26 cellular contexts compared by ENCODE assay signal in the genomic region with DNA sequence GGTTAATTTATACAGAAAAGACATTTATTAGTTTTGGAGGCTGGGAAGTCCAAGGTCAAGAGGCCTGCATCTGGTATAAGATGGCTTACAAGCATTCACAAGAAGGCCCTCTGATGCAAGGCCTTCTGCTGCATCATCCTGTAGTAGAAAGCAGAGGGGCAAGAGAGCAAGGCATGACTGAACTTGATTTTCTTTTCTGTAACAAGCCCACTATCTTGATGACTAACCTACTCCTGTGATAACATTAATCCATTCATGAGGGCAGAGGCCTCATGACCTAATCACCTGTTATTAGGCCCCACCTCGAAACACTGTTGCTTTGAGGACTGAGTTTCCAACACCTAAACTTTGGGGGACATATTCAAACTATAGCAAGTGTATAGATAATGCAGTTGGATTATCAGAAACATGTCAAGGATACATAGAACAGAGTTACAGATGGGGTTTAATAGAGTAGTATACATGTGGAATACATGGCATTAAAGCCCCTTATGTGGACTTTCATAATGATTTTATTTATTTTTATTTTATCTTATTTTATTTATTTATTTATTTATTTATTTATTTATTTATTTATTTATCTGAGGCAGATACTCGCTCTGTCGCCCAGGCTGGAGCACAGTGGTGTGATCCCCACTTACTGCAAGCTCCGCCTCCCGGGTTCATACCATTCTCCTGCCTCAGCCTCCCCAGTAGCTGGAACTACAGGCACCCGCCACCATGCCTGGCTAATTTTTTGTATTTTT.
DNase-seq lines count a peak whose midpoint lies in the region; ATAC-seq, FAIRE-seq and TF ChIP-seq lines count a peak whose summit lies in the region.
"Had no signal": no experiment of that assay in that cellular context is flagged by ENCODE, and none has a peak within 500 bp of the region (broad histone marks: within the 10 kb centered on the region; RNA-seq: fewer than 3 reads in every experiment).

No MANE protein-coding gene starts in this region.

- intact Hi-C loops in activated CD8-positive, alpha-beta T cell treated with anti-CD3 and anti-CD28 coated beads for 36 hours (cut with micrococcal nuclease): no loop called here
- intact Hi-C loops in right cardiac atrium (cut with DNase I): no loop called here

- H3K4me1 ChIP-seq in astrocyte (ENCODE audit: insufficient read depth, low read length) (no peaks in the 10 kb centered on the region), right cardiac atrium (ENCODE audit: control insufficient read depth, insufficient read depth, low read length) (peaks cover 3% of the 10 kb centered on the region)
- H3K4me1 ChIP-seq: BE2C had no signal

- H4K20me1 ChIP-seq in astrocyte (ENCODE audit: insufficient read depth, low read length): peaks cover 25% of the 10 kb centered on the region

- POLR2A ChIA-PET in activated CD8-positive, alpha-beta T cell treated with anti-CD3 and anti-CD28 coated beads for 36 hours (lab: Charles Lee): interaction anchor here (0.6 kb wide), 1 partner anchor 127 kb away, joined by 3 read pairs; no protein-coding TSS in a partner anchor
- POLR2A ChIA-PET in activated CD8-positive, alpha-beta T cell treated with anti-CD3 and anti-CD28 coated beads, Interleukin-2, amount 10 ng/mL, durations not matched to agents 7 days and 5 days (lab: Charles Lee): no interaction called here

- 97% methylated on average over 6 of the region's 6 CpGs for WGBS in right cardiac atrium

- no peak for FAIRE-seq in astrocyte (lab: Jason Lieb, UNC)

- peak; percentile 49 for ATAC-seq in activated CD8-positive, alpha-beta T cell treated with anti-CD3 and anti-CD28 coated beads for 36 hours
- ATAC-seq in activated CD8-positive, alpha-beta T cell treated with anti-CD3 and anti-CD28 coated beads, Interleukin-2, amount 10 ng/mL, durations not matched to agents 7 days and 5 days: no peak
- no peak for ATAC-seq in right cardiac atrium
- ATAC-seq: activated T-cell treated with anti-CD3 and anti-CD28 coated beads, Interleukin-2, amount 50 U/mL, for 4 hours had no signal

- no peak for TF ChIP-seq CTCF in activated CD8-positive, alpha-beta T cell treated with anti-CD3 and anti-CD28 coated beads for 36 hours (IDR thresholded peaks at IDR 0.05)
- TF ChIP-seq CTCF in astrocyte (IDR thresholded peaks at IDR 0.05; ENCODE audit: insufficient read depth, low read depth, low read length) (no peak), fibroblast of villous mesenchyme (IDR thresholded peaks at IDR 0.05; ENCODE audit: insufficient read depth, low read depth, low read length) (no peak)

- DNase-seq in activated CD8-positive, alpha-beta T cell treated with anti-CD3 and anti-CD28 coated beads for 36 hours: no peak
- DNase-seq in activated CD8-positive, alpha-beta T cell treated with anti-CD3 and anti-CD28 coated beads, Interleukin-2, amount 10 ng/mL, durations not matched to agents 7 days and 5 days: no peak
- DNase-seq in astrocyte (ENCODE audit: low read depth) (no peak), fibroblast of villous mesenchyme (ENCODE audit: low read depth) (peak; percentile 74), foreskin melanocyte (no peak), OCI-M2 (lab: John Stamatoyannopoulos, UW; ENCODE audit: unreplicated experiment) (no peak), right cardiac atrium (no peak)
- no peak for DNase-seq in stimulated activated CD4-positive, alpha-beta T cell treated with anti-CD3 and anti-CD28 coated beads, Interleukin-4, amount 100 ng/mL, for 24 hours
- DNase-seq: activated CD8-positive, alpha-beta memory T cell treated with anti-CD3 and anti-CD28 coated beads for 24 hours; activated naive CD4-positive, alpha-beta T cell treated with anti-CD3 and anti-CD28 coated beads, Interleukin-2, amount 10 ng/mL, durations not matched to agents 7 days and 5 days; activated T-cell treated with anti-CD3 and anti-CD28 coated beads, Interleukin-2, amount 50 U/mL, for 4 hours; aorta; BE2C; Calu3; dorsolateral prefrontal cortex; KBM-7; mesendoderm; MV-4-11; naive B cell; NCI-H1694 treated with DMSO at 0.1 percent for 48 hours; nucleus accumbens; stomach; T1000 had no signal

- H3K4me3 ChIP-seq in astrocyte (ENCODE audit: insufficient read depth, low read depth, low read length) (no peak overlapping the region), fibroblast of villous mesenchyme (ENCODE audit: low read depth, low read length) (no peak overlapping the region), right cardiac atrium (ENCODE audit: low read length) (no peak overlapping the region)
- H3K4me3 ChIP-seq: dorsolateral prefrontal cortex, HAP-1, stomach, tibial nerve had no signal

- no peaks in the 10 kb centered on the region for H3K36me3 Mint-ChIP-seq in activated CD8-positive, alpha-beta T cell treated with anti-CD3 and anti-CD28 coated beads for 36 hours (ENCODE audit: low read depth)
- H3K36me3 Mint-ChIP-seq in activated CD8-positive, alpha-beta T cell treated with anti-CD3 and anti-CD28 coated beads, Interleukin-2, amount 10 ng/mL, durations not matched to agents 7 days and 5 days (ENCODE audit: low read depth): no peaks in the 10 kb centered on the region
- peaks cover 3% of the 10 kb centered on the region for H3K36me3 Mint-ChIP-seq in astrocyte (ENCODE audit: low read depth, unreplicated experiment)
- H3K36me3 Mint-ChIP-seq: activated naive CD4-positive, alpha-beta T cell treated with anti-CD3 and anti-CD28 coated beads, Interleukin-2, amount 10 ng/mL, durations not matched to agents 7 days and 5 days; naive B cell had no signal

- CTCF ChIA-PET in activated CD8-positive, alpha-beta T cell treated with anti-CD3 and anti-CD28 coated beads for 36 hours (lab: Charles Lee): interaction anchor here (1.0 to 2.8 kb wide), 2 partner anchors 17 to 88 kb away, joined by 3 to 8 read pairs; a partner anchor contains a TSS
- CTCF ChIA-PET in activated CD8-positive, alpha-beta T cell treated with anti-CD3 and anti-CD28 coated beads, Interleukin-2, amount 10 ng/mL, durations not matched to agents 7 days and 5 days (lab: Charles Lee): interaction anchor here (1.0 to 1.1 kb wide), 2 partner anchors 17 to 143 kb away, joined by 3 to 4 read pairs; no protein-coding TSS in a partner anchor

- H3K9me3 Mint-ChIP-seq in activated CD8-positive, alpha-beta T cell treated with anti-CD3 and anti-CD28 coated beads for 36 hours: no peaks in the 10 kb centered on the region
- H3K9me3 Mint-ChIP-seq in activated CD8-positive, alpha-beta T cell treated with anti-CD3 and anti-CD28 coated beads, Interleukin-2, amount 10 ng/mL, durations not matched to agents 7 days and 5 days (ENCODE audit: insufficient read depth): no peaks in the 10 kb centered on the region
- no peaks in the 10 kb centered on the region for H3K9me3 Mint-ChIP-seq in astrocyte (ENCODE audit: unreplicated experiment)
- H3K9me3 Mint-ChIP-seq: activated naive CD4-positive, alpha-beta T cell treated with anti-CD3 and anti-CD28 coated beads, Interleukin-2, amount 10 ng/mL, durations not matched to agents 7 days and 5 days; activated T-cell treated with anti-CD3 and anti-CD28 coated beads, Interleukin-2, amount 50 U/mL, for 4 hours; central memory CD8-positive, alpha-beta T cell; naive B cell had no signal

- H3K79me2 ChIP-seq in astrocyte (ENCODE audit: insufficient read depth, low read length): peaks cover 77% of the 10 kb centered on the region

- no peak overlapping the region for H3K4me2 ChIP-seq in astrocyte (ENCODE audit: low read length)

- H3K27ac ChIP-seq in astrocyte (ENCODE audit: low read depth, low read length) (no peak overlapping the region), right cardiac atrium (ENCODE audit: low read length) (no peak overlapping the region)
- H3K27ac ChIP-seq: dorsolateral prefrontal cortex, stomach, tibial nerve had no signal

- H3K27me3 Mint-ChIP-seq in activated CD8-positive, alpha-beta T cell treated with anti-CD3 and anti-CD28 coated beads for 36 hours: no peaks in the 10 kb centered on the region
- H3K27me3 Mint-ChIP-seq in activated CD8-positive, alpha-beta T cell treated with anti-CD3 and anti-CD28 coated beads, Interleukin-2, amount 10 ng/mL, durations not matched to agents 7 days and 5 days (ENCODE audit: low read depth): no peaks in the 10 kb centered on the region
- no peaks in the 10 kb centered on the region for H3K27me3 Mint-ChIP-seq in astrocyte (ENCODE audit: low read depth, unreplicated experiment)
- H3K27me3 Mint-ChIP-seq: activated naive CD4-positive, alpha-beta T cell treated with anti-CD3 and anti-CD28 coated beads, Interleukin-2, amount 10 ng/mL, durations not matched to agents 7 days and 5 days; central memory CD8-positive, alpha-beta T cell; naive B cell had no signal

- H3K9me3 ChIP-seq in astrocyte (ENCODE audit: insufficient read depth, low read depth, low read length): no peaks in the 10 kb centered on the region
- no peaks in the 10 kb centered on the region for H3K9me3 ChIP-seq in right cardiac atrium (ENCODE audit: control insufficient read depth, low read length)
- H3K9me3 ChIP-seq: BE2C, HAP-1, stomach, tibial nerve had no signal

- H3K4me1 Mint-ChIP-seq in activated CD8-positive, alpha-beta T cell treated with anti-CD3 and anti-CD28 coated beads for 36 hours (ENCODE audit: low read depth): peaks cover 12% of the 10 kb centered on the region
- H3K4me1 Mint-ChIP-seq in activated CD8-positive, alpha-beta T cell treated with anti-CD3 and anti-CD28 coated beads, Interleukin-2, amount 10 ng/mL, durations not matched to agents 7 days and 5 days (ENCODE audit: low read depth): no peaks in the 10 kb centered on the region
- peaks cover 12% of the 10 kb centered on the region for H3K4me1 Mint-ChIP-seq in astrocyte (ENCODE audit: low read depth, unreplicated experiment)
- H3K4me1 Mint-ChIP-seq: activated naive CD4-positive, alpha-beta T cell treated with anti-CD3 and anti-CD28 coated beads, Interleukin-2, amount 10 ng/mL, durations not matched to agents 7 days and 5 days had no signal

- H3K4me3 Mint-ChIP-seq in activated CD8-positive, alpha-beta T cell treated with anti-CD3 and anti-CD28 coated beads for 36 hours: no peak overlapping the region
- no peak overlapping the region for H3K4me3 Mint-ChIP-seq in activated CD8-positive, alpha-beta T cell treated with anti-CD3 and anti-CD28 coated beads, Interleukin-2, amount 10 ng/mL, durations not matched to agents 7 days and 5 days
- no peak overlapping the region for H3K4me3 Mint-ChIP-seq in astrocyte (ENCODE audit: unreplicated experiment)
- H3K4me3 Mint-ChIP-seq: activated naive CD4-positive, alpha-beta T cell treated with anti-CD3 and anti-CD28 coated beads, Interleukin-2, amount 10 ng/mL, durations not matched to agents 7 days and 5 days; activated T-cell treated with anti-CD3 and anti-CD28 coated beads, Interleukin-2, amount 50 U/mL, for 4 hours; central memory CD8-positive, alpha-beta T cell; naive B cell had no signal

- no peak overlapping the region for H3K27ac Mint-ChIP-seq in activated CD8-positive, alpha-beta T cell treated with anti-CD3 and anti-CD28 coated beads for 36 hours
- H3K27ac Mint-ChIP-seq in activated CD8-positive, alpha-beta T cell treated with anti-CD3 and anti-CD28 coated beads, Interleukin-2, amount 10 ng/mL, durations not matched to agents 7 days and 5 days: no peak overlapping the region
- peak overlapping the region; percentile 75 for H3K27ac Mint-ChIP-seq in astrocyte (ENCODE audit: unreplicated experiment)
- H3K27ac Mint-ChIP-seq: activated naive CD4-positive, alpha-beta T cell treated with anti-CD3 and anti-CD28 coated beads, Interleukin-2, amount 10 ng/mL, durations not matched to agents 7 days and 5 days had no signal

- no peak overlapping the region for H3K9ac ChIP-seq in astrocyte (ENCODE audit: low read length)

- no peaks in the 10 kb centered on the region for H3K36me3 ChIP-seq in astrocyte (ENCODE audit: insufficient read depth, low read length)
- H3K36me3 ChIP-seq: HAP-1 had no signal

- no peak overlapping the region for H2AFZ ChIP-seq in astrocyte (ENCODE audit: low read depth, low read length)

- no peaks in the 10 kb centered on the region for H3K27me3 ChIP-seq in astrocyte (ENCODE audit: insufficient read depth, low read length)
- no peaks in the 10 kb centered on the region for H3K27me3 ChIP-seq in right cardiac atrium (ENCODE audit: control insufficient read depth, insufficient read depth)
- H3K27me3 ChIP-seq: BE2C, dorsolateral prefrontal cortex, stomach, tibial nerve had no signal
